ENCODE assay signal across 28 cellular contexts in the genomic region with DNA sequence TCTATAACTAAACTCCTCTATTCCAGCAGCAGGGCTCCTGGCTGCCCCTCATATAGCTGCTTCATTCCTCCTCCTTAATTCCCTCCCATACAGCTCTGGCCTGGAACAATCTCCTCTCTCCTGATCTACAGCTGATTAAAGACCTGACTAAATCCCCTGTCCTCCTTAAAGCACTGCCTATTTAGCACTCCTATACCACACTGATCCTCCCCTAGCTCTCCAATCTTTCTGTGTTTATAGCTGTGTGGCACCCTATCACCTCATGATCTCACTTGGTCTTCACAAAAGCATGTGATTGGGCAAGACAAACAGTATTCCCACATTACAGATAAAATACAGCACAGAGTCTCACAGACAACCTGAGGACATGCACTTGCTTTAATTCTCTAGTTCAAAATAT. TPM values are rescaled to one million over a fixed set of nuclear protein-coding genes. Genes with fewer than 3 reads are reported as not detected.
A peak's percentile ranks its signal among the peaks of the same experiment; 100 is the strongest.
DNase-seq lines count a peak whose midpoint lies in the region; ATAC-seq and TF ChIP-seq lines count a peak whose summit lies in the region.
"Had no signal": no experiment of that assay in that cellular context is flagged by ENCODE, and none has a peak within 500 bp of the region (broad histone marks: within the 10 kb centered on the region; RNA-seq: fewer than 3 reads in every experiment).

No MANE protein-coding gene starts in this region.

- ATAC-seq in activated T-cell treated with anti-CD3 and anti-CD28 coated beads, Interleukin-2, amount 50 U/mL, for 72 hours (replicated peaks in 1 of 2): no peak
- no peak for ATAC-seq in naive B cell (ENCODE audit: low read depth in 2 of 2)
- ATAC-seq in WTC11: no peak
- ATAC-seq in GM21528 (IDR thresholded peaks at IDR 0.05; ENCODE audit: low FRiP score, unreplicated experiment): no peak
- ATAC-seq: A549, foreskin keratinocyte, heart right ventricle, right lobe of liver had no signal

- TF ChIP-seq CTCF in WTC11 (IDR thresholded peaks at IDR 0.05): no peak
- TF ChIP-seq CTCF in foreskin fibroblast (IDR thresholded peaks at IDR 0.05; ENCODE audit: low read depth, low read length): no peak

- no peaks in the 10 kb centered on the region for H3K36me3 Mint-ChIP-seq in activated T-cell treated with anti-CD3 and anti-CD28 coated beads, Interleukin-2, amount 50 U/mL, for 72 hours (ENCODE audit: insufficient read depth in 2 of 2)
- H3K36me3 Mint-ChIP-seq in activated T-helper 1 cell treated with anti-CD3 and anti-CD28 coated beads, Interleukin-12 subunit alpha, Interleukin-12 subunit beta, Interleukin-2, Interleukin-4 antibody, amounts not matched to agents 30 ng/mL and 10 ng/mL and 1 ng/mL, durations not matched to agents 14 hours and 24 hours and 36 hours (ENCODE audit: low read depth): peaks cover 1% of the 10 kb centered on the region
- H3K36me3 Mint-ChIP-seq in naive B cell (no peaks in the 10 kb centered on the region), WTC11 (no peaks in the 10 kb centered on the region)
- H3K36me3 Mint-ChIP-seq: CD4-positive, alpha-beta memory T cell had no signal

- DNase-seq in activated T-cell treated with anti-CD3 and anti-CD28 coated beads, Interleukin-2, amount 50 U/mL, for 72 hours: no peak
- no peak for DNase-seq in activated T-cell treated with anti-CD3 and anti-CD28 coated beads, Interleukin-2, amount 50 U/mL, for 48 hours
- DNase-seq in activated T-helper 1 cell treated with anti-CD3 and anti-CD28 coated beads, Interleukin-12 subunit alpha, Interleukin-12 subunit beta, Interleukin-2, Interleukin-4 antibody, amounts not matched to agents 30 ng/mL and 10 ng/mL and 1 ng/mL, durations not matched to agents 14 hours and 24 hours and 36 hours (ENCODE audit: low spot score): no peak
- DNase-seq in naive B cell (no peak), middle frontal gyrus (ENCODE audit: extremely low spot score, low spot score) (no peak), WTC11 (ENCODE audit: low spot score) (no peak), foreskin fibroblast (no peak)
- DNase-seq: activated CD4-positive, alpha-beta T cell treated with anti-CD3 and anti-CD28 coated beads for 48 hours; activated naive CD4-positive, alpha-beta T cell treated with anti-CD3 and anti-CD28 coated beads, Interleukin-2, amount 10 ng/mL, durations not matched to agents 7 days and 5 days; activated T-cell treated with anti-CD3 and anti-CD28 coated beads, Interleukin-2, amount 50 U/mL, for 4 hours; AML-193; CD4-positive, alpha-beta memory T cell; effector memory CD4-positive, alpha-beta T cell; foreskin keratinocyte; GM23248; heart right ventricle; NCI-H1092 treated with DMSO at 0.1 percent for 48 hours; NCI-H1930; NCI-H345; NCI-H748 treated with DMSO at 0.1 percent for 48 hours; right lobe of liver; SK-N-SH; stimulated activated CD4-positive, alpha-beta T cell treated with anti-CD3 and anti-CD28 coated beads, Interleukin-2, amount 100 ng/mL, for 48 hours; T-helper 2 cell; uterus had no signal

- peaks cover 46% of the 10 kb centered on the region for H3K4me1 Mint-ChIP-seq in activated T-cell treated with anti-CD3 and anti-CD28 coated beads, Interleukin-2, amount 50 U/mL, for 72 hours (ENCODE audit: low read depth)
- H3K4me1 Mint-ChIP-seq in activated T-helper 1 cell treated with anti-CD3 and anti-CD28 coated beads, Interleukin-12 subunit alpha, Interleukin-12 subunit beta, Interleukin-2, Interleukin-4 antibody, amounts not matched to agents 30 ng/mL and 10 ng/mL and 1 ng/mL, durations not matched to agents 14 hours and 24 hours and 36 hours (ENCODE audit: low read depth): peaks cover 29% of the 10 kb centered on the region
- peaks cover 44 to 76% (median 59%) of the 10 kb centered on the region in 3 donors for H3K4me1 Mint-ChIP-seq in naive B cell
- peaks cover 27% of the 10 kb centered on the region for H3K4me1 Mint-ChIP-seq in WTC11

- no peaks in the 10 kb centered on the region for H3K27me3 Mint-ChIP-seq in activated T-cell treated with anti-CD3 and anti-CD28 coated beads, Interleukin-2, amount 50 U/mL, for 72 hours (ENCODE audit: low read depth)
- H3K27me3 Mint-ChIP-seq in activated T-helper 1 cell treated with anti-CD3 and anti-CD28 coated beads, Interleukin-12 subunit alpha, Interleukin-12 subunit beta, Interleukin-2, Interleukin-4 antibody, amounts not matched to agents 30 ng/mL and 10 ng/mL and 1 ng/mL, durations not matched to agents 14 hours and 24 hours and 36 hours (ENCODE audit: insufficient read depth): no peaks in the 10 kb centered on the region
- H3K27me3 Mint-ChIP-seq in naive B cell: no peaks in the 10 kb centered on the region
- H3K27me3 Mint-ChIP-seq in WTC11 (ENCODE audit: low read depth): no peaks in the 10 kb centered on the region
- H3K27me3 Mint-ChIP-seq: activated naive CD4-positive, alpha-beta T cell treated with anti-CD3 and anti-CD28 coated beads, Interleukin-2, amount 10 ng/mL, durations not matched to agents 7 days and 5 days; CD4-positive, alpha-beta memory T cell; progenitor cell of endocrine pancreas had no signal

- H3K4me3 ChIP-seq in foreskin fibroblast (ENCODE audit: low read depth in 1 of 2, low read length in 2 of 2): no peak overlapping the region
- H3K4me3 ChIP-seq: A549, GM23248, heart right ventricle, right lobe of liver, uterus had no signal

- CTCF ChIA-PET in WTC11 (lab: Charles Lee): interaction anchor here (0.8 to 4.7 kb wide), 7 partner anchors 13 to 110 kb away, joined by 3 to 22 read pairs (median 5); a partner anchor contains a TSS

- intact Hi-C loops in activated T-helper 1 cell treated with anti-CD3 and anti-CD28 coated beads, Interleukin-12 subunit alpha, Interleukin-12 subunit beta, Interleukin-2, Interleukin-4 antibody, amounts not matched to agents 30 ng/mL and 10 ng/mL and 1 ng/mL, durations not matched to agents 14 hours and 24 hours and 36 hours (cut with micrococcal nuclease): no loop called here

- POLR2A ChIA-PET in WTC11 (lab: Charles Lee): interaction anchor here (1.4 kb wide), 1 partner anchor 16 kb away, joined by 3 read pairs; no protein-coding TSS in a partner anchor

- H3K4me3 Mint-ChIP-seq in activated T-cell treated with anti-CD3 and anti-CD28 coated beads, Interleukin-2, amount 50 U/mL, for 72 hours: no peak overlapping the region
- peak overlapping the region; percentile 45 for H3K4me3 Mint-ChIP-seq in activated T-helper 1 cell treated with anti-CD3 and anti-CD28 coated beads, Interleukin-12 subunit alpha, Interleukin-12 subunit beta, Interleukin-2, Interleukin-4 antibody, amounts not matched to agents 30 ng/mL and 10 ng/mL and 1 ng/mL, durations not matched to agents 14 hours and 24 hours and 36 hours
- H3K4me3 Mint-ChIP-seq in naive B cell (peak overlapping the region in 6 of 8 donors; percentile 2 to 78 (median 46)), WTC11 (no peak overlapping the region)
- H3K4me3 Mint-ChIP-seq: activated naive CD4-positive, alpha-beta T cell treated with anti-CD3 and anti-CD28 coated beads, Interleukin-2, amount 10 ng/mL, durations not matched to agents 7 days and 5 days; activated T-cell treated with anti-CD3 and anti-CD28 coated beads, Interleukin-2, amount 50 U/mL, for 4 hours had no signal

- H3K27ac Mint-ChIP-seq in activated T-cell treated with anti-CD3 and anti-CD28 coated beads, Interleukin-2, amount 50 U/mL, for 72 hours: peak overlapping the region; percentile 52
- no peak overlapping the region for H3K27ac Mint-ChIP-seq in activated T-helper 1 cell treated with anti-CD3 and anti-CD28 coated beads, Interleukin-12 subunit alpha, Interleukin-12 subunit beta, Interleukin-2, Interleukin-4 antibody, amounts not matched to agents 30 ng/mL and 10 ng/mL and 1 ng/mL, durations not matched to agents 14 hours and 24 hours and 36 hours
- H3K27ac Mint-ChIP-seq in naive B cell (peak overlapping the region in 3 of 6 donors; percentile 9 to 70 (median 49)), WTC11 (no peak overlapping the region)
- H3K27ac Mint-ChIP-seq: activated naive CD4-positive, alpha-beta T cell treated with anti-CD3 and anti-CD28 coated beads, Interleukin-2, amount 10 ng/mL, durations not matched to agents 7 days and 5 days; progenitor cell of endocrine pancreas had no signal

- no peaks in the 10 kb centered on the region for H3K9me3 Mint-ChIP-seq in activated T-cell treated with anti-CD3 and anti-CD28 coated beads, Interleukin-2, amount 50 U/mL, for 72 hours
- H3K9me3 Mint-ChIP-seq in activated T-helper 1 cell treated with anti-CD3 and anti-CD28 coated beads, Interleukin-12 subunit alpha, Interleukin-12 subunit beta, Interleukin-2, Interleukin-4 antibody, amounts not matched to agents 30 ng/mL and 10 ng/mL and 1 ng/mL, durations not matched to agents 14 hours and 24 hours and 36 hours: no peaks in the 10 kb centered on the region
- H3K9me3 Mint-ChIP-seq in naive B cell (no peaks in the 10 kb centered on the region), WTC11 (no peaks in the 10 kb centered on the region)
- H3K9me3 Mint-ChIP-seq: activated naive CD4-positive, alpha-beta T cell treated with anti-CD3 and anti-CD28 coated beads, Interleukin-2, amount 10 ng/mL, durations not matched to agents 7 days and 5 days; activated T-cell treated with anti-CD3 and anti-CD28 coated beads, Interleukin-2, amount 50 U/mL, for 4 hours; CD4-positive, alpha-beta memory T cell had no signal

TF ChIP-seq in WTC11, 78 proteins besides CTCF, POLR2A, EP300 and RAD21 (continues in another document):
- no peak for TF ChIP-seq TEAD4 (CRISPR knock-in tag; IDR thresholded peaks at IDR 0.05)
- TF ChIP-seq PRRX2 (CRISPR knock-in tag; IDR thresholded peaks at IDR 0.05): no peak
- TF ChIP-seq FOXK1 (CRISPR knock-in tag; IDR thresholded peaks at IDR 0.05): no peak

RNA-seq across cellular contexts. Expression of a gene that starts 17.4 kb away (rescaled TPM):
- 10 to 100 TPM; 40.6 to 42.0 TPM for total RNA-seq in activated T-cell treated with anti-CD3 and anti-CD28 coated beads, Interleukin-2, amount 50 U/mL, for 72 hours
- total RNA-seq in activated T-helper 1 cell treated with anti-CD3 and anti-CD28 coated beads, Interleukin-12 subunit alpha, Interleukin-12 subunit beta, Interleukin-2, Interleukin-4 antibody, amounts not matched to agents 30 ng/mL and 10 ng/mL and 1 ng/mL, durations not matched to agents 14 hours and 24 hours and 36 hours: 43.0 and 46.1 TPM in 2 replicates
- polyA plus RNA-seq in naive B cell (ENCODE audit: low read depth in 6 of 6): 10 to 100 TPM in 4 of 6 donors, 1 to 10 TPM in 2; 1.6 to 18.3 (median 15.2) TPM
- total RNA-seq in WTC11 (2021): 15.2 to 19.3 TPM (median 15.6 TPM) in 3 replicates

RNA-seq across cellular contexts. Expression of a gene that starts 51.6 kb away (rescaled TPM):
- total RNA-seq in activated T-cell treated with anti-CD3 and anti-CD28 coated beads, Interleukin-2, amount 50 U/mL, for 72 hours: 100 to 1,000 TPM; 755 to 785 TPM
- 382 and 393 TPM in 2 replicates for total RNA-seq in activated T-helper 1 cell treated with anti-CD3 and anti-CD28 coated beads, Interleukin-12 subunit alpha, Interleukin-12 subunit beta, Interleukin-2, Interleukin-4 antibody, amounts not matched to agents 30 ng/mL and 10 ng/mL and 1 ng/mL, durations not matched to agents 14 hours and 24 hours and 36 hours
- polyA plus RNA-seq in naive B cell (ENCODE audit: low read depth in 6 of 6): 1,000 to 10,000 TPM in 1 of 6 donors, 100 to 1,000 TPM in 5; 740 to 1,714 (median 822) TPM
- total RNA-seq in WTC11 (2021): 402 to 417 TPM (median 412 TPM) in 3 replicates

Comparison
In these comparisons a context has a peak if more than half of its experiments do, and no peak if none do; other contexts are left out.
1. H3K4me3 Mint-ChIP-seq: peak in activated T-helper 1 cell treated with anti-CD3 and anti-CD28 coated beads, Interleukin-12 subunit alpha, Interleukin-12 subunit beta, Interleukin-2, Interleukin-4 antibody, amounts not matched to agents 30 ng/mL and 10 ng/mL and 1 ng/mL, durations not matched to agents 14 hours and 24 hours and 36 hours (single experiment) and naive B cell (6 of 8); none in activated T-cell treated with anti-CD3 and anti-CD28 coated beads, Interleukin-2, amount 50 U/mL, for 72 hours (0 of 2) and WTC11 (single experiment).